ENCODE assay signal across 8 cellular contexts in the genomic region with DNA sequence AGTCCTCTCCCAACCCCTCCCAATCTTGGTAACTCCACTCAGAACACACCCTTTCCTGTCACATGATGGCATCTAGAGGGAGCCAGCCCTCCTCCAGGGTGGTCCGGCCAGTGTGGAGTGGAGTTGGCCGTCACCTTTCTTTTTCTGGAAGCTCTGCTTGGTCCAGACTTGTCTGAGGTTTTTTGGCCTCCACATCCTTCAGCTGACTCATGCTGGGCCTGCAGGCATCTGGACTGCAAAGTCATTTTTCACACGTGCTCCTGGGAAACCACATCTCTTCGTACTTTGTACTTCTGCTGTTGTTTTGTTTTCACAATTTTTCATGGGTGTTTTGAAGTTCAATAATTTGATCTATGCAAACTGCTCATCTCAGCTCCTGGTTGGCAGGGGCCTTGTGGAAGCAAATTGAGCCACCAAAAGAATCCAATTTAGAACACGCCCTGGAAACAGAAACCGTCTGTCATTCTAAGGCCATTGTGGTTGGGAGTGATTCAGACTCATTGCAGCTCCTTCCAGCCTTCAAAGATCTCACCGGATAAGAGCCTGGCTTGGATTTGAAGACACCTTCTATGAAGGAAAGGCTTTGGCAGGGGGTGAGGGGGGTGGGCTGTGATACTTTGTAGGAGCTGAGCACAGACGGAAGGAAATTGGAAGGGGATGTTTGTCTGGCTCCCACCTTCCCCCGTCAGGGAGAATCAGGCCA. TPM values are rescaled to one million over a fixed set of nuclear protein-coding genes. Genes with fewer than 3 reads are reported as not detected.
DNase-seq lines count a peak whose midpoint lies in the region; ATAC-seq and TF ChIP-seq lines count a peak whose summit lies in the region.

No MANE protein-coding gene starts in this region.

- no peak for DNase-seq in Caco-2
- DNase-seq in NOMO-1 (lab: John Stamatoyannopoulos, UW; ENCODE audit: unreplicated experiment in 2 of 2) = peak; percentile 93 to 100
- peak; percentile 28 for DNase-seq in natural killer cell
- DNase-seq in NCI-H748 (lab: John Stamatoyannopoulos, UW; ENCODE audit: unreplicated experiment) = no peak
- no peak for DNase-seq in 8988T
- DNase-seq in mesenteric fat pad (ENCODE audit: low spot score) = no peak

- H3K27me3 ChIP-seq in Caco-2 (replicated peaks; ENCODE audit: control insufficient read depth, insufficient read depth, low read length) = no peaks in the 10 kb centered on the region

- peak; percentile 82 to 91 (median 83) for ATAC-seq in natural killer cell
- no peak for ATAC-seq in HG02642 (IDR thresholded peaks at IDR 0.05; ENCODE audit: poor library complexity, unreplicated experiment)

- intact Hi-C loops in Caco-2 (cut with micrococcal nuclease; ENCODE audit: unreplicated experiment) (no loop called here), natural killer cell (cut with micrococcal nuclease) (no loop called here)
- intact Hi-C loops in dendritic cell treated with granulocyte-macrophage colony-stimulating factor and Interleukin-4, amounts not matched to agents 40 ng/mL and 50 ng/mL, for 4 days (cut with micrococcal nuclease) = no loop called here

- H3K27me3 Mint-ChIP-seq in Caco-2 (ENCODE audit: insufficient read depth, unreplicated experiment) (no peaks in the 10 kb centered on the region), natural killer cell (ENCODE audit: low read depth in 2 of 2) (no peaks in the 10 kb centered on the region)
- no peaks in the 10 kb centered on the region for H3K27me3 Mint-ChIP-seq in dendritic cell treated with granulocyte-macrophage colony-stimulating factor and Interleukin-4, amounts not matched to agents 40 ng/mL and 50 ng/mL, for 4 days

- H3K36me3 Mint-ChIP-seq in Caco-2 (ENCODE audit: insufficient read depth, unreplicated experiment) (no peaks in the 10 kb centered on the region), natural killer cell (no peaks in the 10 kb centered on the region)
- H3K36me3 Mint-ChIP-seq in dendritic cell treated with granulocyte-macrophage colony-stimulating factor and Interleukin-4, amounts not matched to agents 40 ng/mL and 50 ng/mL, for 4 days (ENCODE audit: low read depth) = no peaks in the 10 kb centered on the region

- H3K36me3 ChIP-seq in Caco-2 (ENCODE audit: control insufficient read depth, insufficient read depth, low read length) = no peaks in the 10 kb centered on the region

- CTCF ChIA-PET in Caco-2 (lab: Charles Lee) = no interaction called here

- TF ChIP-seq CTCF in Caco-2 (IDR thresholded peaks at IDR 0.05; ENCODE audit: insufficient read depth in 1 of 2, low read depth in 1 of 2, low read length in 1 of 2, severe bottlenecking in 1 of 2, unreplicated experiment in 1 of 2) = no peak
- TF ChIP-seq CTCF in natural killer cell (IDR thresholded peaks at IDR 0.05) = no peak

- H3K9me3 Mint-ChIP-seq in Caco-2 (ENCODE audit: unreplicated experiment) (peaks cover 9% of the 10 kb centered on the region), natural killer cell (no peaks in the 10 kb centered on the region)
- H3K9me3 Mint-ChIP-seq in dendritic cell treated with granulocyte-macrophage colony-stimulating factor and Interleukin-4, amounts not matched to agents 40 ng/mL and 50 ng/mL, for 4 days = no peaks in the 10 kb centered on the region

- POLR2A ChIA-PET in Caco-2 (lab: Charles Lee) = no interaction called here

- H3K9me3 ChIP-seq in Caco-2 = no peaks in the 10 kb centered on the region

- peaks cover 7% of the 10 kb centered on the region for H3K4me1 Mint-ChIP-seq in Caco-2 (ENCODE audit: low read depth, unreplicated experiment)
- H3K4me1 Mint-ChIP-seq in dendritic cell treated with granulocyte-macrophage colony-stimulating factor and Interleukin-4, amounts not matched to agents 40 ng/mL and 50 ng/mL, for 4 days (ENCODE audit: low read depth) = peaks cover 36% of the 10 kb centered on the region
- peaks cover 24% of the 10 kb centered on the region in 2 donors for H3K4me1 Mint-ChIP-seq in natural killer cell

- H3K27ac Mint-ChIP-seq in Caco-2 (ENCODE audit: unreplicated experiment) (peak overlapping the region; percentile 22), natural killer cell (peak overlapping the region; percentile 50 to 83)
- peak overlapping the region; percentile 88 for H3K27ac Mint-ChIP-seq in dendritic cell treated with granulocyte-macrophage colony-stimulating factor and Interleukin-4, amounts not matched to agents 40 ng/mL and 50 ng/mL, for 4 days

- no peak overlapping the region for H3K4me3 ChIP-seq in Caco-2 (ENCODE audit: low read depth, low read length)

- H3K4me1 ChIP-seq in Caco-2 = peaks cover 5% of the 10 kb centered on the region; the same call in 1 of the 2 replicates

- H3K4me3 Mint-ChIP-seq in Caco-2 (ENCODE audit: unreplicated experiment) = no peak overlapping the region
- H3K4me3 Mint-ChIP-seq in dendritic cell treated with granulocyte-macrophage colony-stimulating factor and Interleukin-4, amounts not matched to agents 40 ng/mL and 50 ng/mL, for 4 days = peak overlapping the region; percentile 42
- peak overlapping the region; percentile 87 for H3K4me3 Mint-ChIP-seq in natural killer cell

- BruUV-seq in Caco-2 (replicated peaks; lab: Mats Ljungman, UMichigan) = no TSS peak

RNA-seq across cellular contexts. Expression of a gene that starts 42.4 kb away (rescaled TPM):
- total RNA-seq in Caco-2 (2022) = 62.4 and 69.5 TPM in 2 replicates
- 10 to 100 TPM; 30.3 to 40.7 (median 38.8) TPM for total RNA-seq in natural killer cell
- total RNA-seq in mesenteric fat pad = 55.8 TPM

Comparison
In these comparisons a context has a peak if more than half of its experiments do, and no peak if none do; other contexts are left out.
1. DNase-seq: peak in NOMO-1 (2 of 2) and natural killer cell (single experiment); none in Caco-2 (0 of 2), NCI-H748 (single experiment), 8988T (single experiment) and mesenteric fat pad (single experiment).
2. H3K27ac Mint-ChIP-seq: peak in every context shown above with its lines; median percentile 88 in dendritic cell treated with granulocyte-macrophage colony-stimulating factor and Interleukin-4, amounts not matched to agents 40 ng/mL and 50 ng/mL, for 4 days; 66 in natural killer cell; 22 in Caco-2.